In the genomic region with DNA sequence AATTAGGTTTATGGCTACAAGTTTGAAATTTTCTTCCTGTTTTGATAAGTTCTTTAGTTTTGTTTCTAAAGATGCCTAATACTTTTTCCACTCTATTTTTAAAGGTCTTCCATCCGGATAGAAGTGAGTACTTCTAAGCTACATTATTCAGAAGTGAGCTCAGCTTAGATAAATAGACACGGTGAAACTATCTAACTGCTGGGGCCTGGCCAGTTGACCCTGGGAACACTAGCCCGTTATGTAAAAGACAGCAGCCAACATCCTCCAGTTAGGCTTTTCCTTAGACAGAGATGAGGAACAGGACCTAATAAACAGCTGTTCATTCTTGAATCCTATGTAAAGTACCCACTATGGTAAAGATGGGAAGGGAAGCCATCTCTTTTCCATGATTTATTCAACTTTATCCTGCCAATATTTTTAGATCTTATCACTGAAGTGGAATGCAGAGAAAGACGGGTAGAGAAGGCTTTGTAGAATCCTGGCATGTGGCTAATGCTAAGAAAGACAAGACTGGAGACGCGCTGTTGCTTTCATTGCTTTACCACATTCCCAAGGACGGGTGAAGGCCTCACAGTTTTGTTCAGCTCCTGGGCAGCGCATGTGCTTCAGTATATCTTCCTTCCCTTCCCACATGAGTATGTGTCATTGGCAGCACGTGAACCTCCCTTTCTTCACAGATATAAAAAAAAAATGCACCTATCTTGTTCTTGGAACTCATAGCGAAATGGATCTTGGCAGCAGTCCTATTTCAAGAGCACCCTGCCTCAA, we compare ENCODE assay signal across 13 cellular contexts.
A peak's percentile ranks its signal among the peaks of the same experiment; 100 is the strongest.
DNase-seq lines count a peak whose midpoint lies in the region; TF ChIP-seq lines count a peak whose summit lies in the region.
"Had no signal": no experiment of that assay in that cellular context is flagged by ENCODE, and none has a peak within 500 bp of the region (broad histone marks: within the 10 kb centered on the region; RNA-seq: fewer than 3 reads in every experiment).

No MANE protein-coding gene starts in this region.

- H3K9me3 ChIP-seq in adipocyte (ENCODE audit: control insufficient read depth, low read length) (no peaks in the 10 kb centered on the region), tibial artery (no peaks in the 10 kb centered on the region)

- H3K27ac ChIP-seq in tibial artery, result peak overlapping the region; percentile 58 to 66

- H3K27me3 ChIP-seq in adipocyte (replicated peaks; ENCODE audit: control insufficient read depth, insufficient read depth, low read length) (no peaks in the 10 kb centered on the region), tibial artery (no peaks in the 10 kb centered on the region)

- intact Hi-C loops in tibial artery (cut with DNase I; ENCODE audit: low total_unique reads), result no loop called here

- TF ChIP-seq CTCF in fibroblast of mammary gland (conservative IDR thresholded peaks at IDR 0.05; ENCODE audit: control insufficient read depth, insufficient read depth, low read depth, low read length), result no peak
- no peak for TF ChIP-seq CTCF in tibial artery (IDR thresholded peaks at IDR 0.05)

- peak; percentile 39 for DNase-seq in adipocyte (ENCODE audit: low read depth)
- peak; percentile 62 for DNase-seq in fibroblast of mammary gland (ENCODE audit: low read depth)
- peak; percentile 63 to 67 for DNase-seq in lung microvascular endothelial cell (ENCODE audit: low read depth in 2 of 2)
- no peak for DNase-seq in tibial artery
- no peak for DNase-seq in stimulated activated CD4-positive, alpha-beta T cell treated with anti-CD3 and anti-CD28 coated beads, Interleukin-1b, Interleukin-23, amount 100 ng/mL, for 48 hours
- DNase-seq in inferior parietal cortex (ENCODE audit: extremely low spot score), result no peak
- no peak for DNase-seq in NCI-H345 (lab: John Stamatoyannopoulos, UW)
- DNase-seq: activated CD4-positive, alpha-beta T cell treated with anti-CD3 and anti-CD28 coated beads for 1 hour; activated T-cell treated with anti-CD3 and anti-CD28 coated beads, Interleukin-2, amount 50 U/mL, for 1 hour; CD8-positive, alpha-beta T cell; effector CD8-positive, alpha-beta T cell; Kasumi-1 had no signal

- no peak overlapping the region for H3K9ac ChIP-seq in adipocyte (ENCODE audit: low read length)

- no peaks in the 10 kb centered on the region for H3K36me3 ChIP-seq in adipocyte (ENCODE audit: control insufficient read depth, insufficient read depth, low read length, severe bottlenecking)
- no peaks in the 10 kb centered on the region for H3K36me3 ChIP-seq in tibial artery

- H3K4me3 ChIP-seq in adipocyte (ENCODE audit: low read length) (no peak overlapping the region), fibroblast of mammary gland (ENCODE audit: control insufficient read depth, low read depth, low read length) (no peak overlapping the region), tibial artery (no peak overlapping the region)
- H3K4me3 ChIP-seq: skin epidermis had no signal

- peaks cover 29% of the 10 kb centered on the region for H3K4me1 ChIP-seq in adipocyte (ENCODE audit: control insufficient read depth, insufficient read depth, low read length)
- peaks cover 0 to 47% (median 25%) of the 10 kb centered on the region in 4 donors for H3K4me1 ChIP-seq in tibial artery

Comparison
In these comparisons a context has a peak if more than half of its experiments do, and no peak if none do; other contexts are left out.
1. DNase-seq: peak in adipocyte (single experiment), fibroblast of mammary gland (single experiment) and lung microvascular endothelial cell (2 of 2); none in tibial artery (0 of 2), stimulated activated CD4-positive, alpha-beta T cell treated with anti-CD3 and anti-CD28 coated beads, Interleukin-1b, Interleukin-23, amount 100 ng/mL, for 48 hours (single experiment), inferior parietal cortex (single experiment) and NCI-H345 (single experiment).